ENCODE assay signal across 8 cellular contexts in genomic region chr2:144183744-144184143, GRCh38.
A peak's percentile ranks its signal among the peaks of the same experiment; 100 is the strongest.
DNase-seq lines count a peak whose midpoint lies in the region; ATAC-seq, FAIRE-seq and TF ChIP-seq lines count a peak whose summit lies in the region.

No MANE protein-coding gene starts in this region.

- H3K27ac Mint-ChIP-seq in endodermal cell: no peak overlapping the region

- H3K27me3 Mint-ChIP-seq in endodermal cell (ENCODE audit: insufficient read depth): no peaks in the 10 kb centered on the region

- H3K27me3 ChIP-seq in esophagus muscularis mucosa (no peaks in the 10 kb centered on the region), endodermal cell (ENCODE audit: control insufficient read depth, insufficient read depth, low read length, poor library complexity, severe bottlenecking) (no peaks in the 10 kb centered on the region)

- H3K9me3 ChIP-seq in esophagus muscularis mucosa: no peaks in the 10 kb centered on the region
- H3K9me3 ChIP-seq in endodermal cell (ENCODE audit: control insufficient read depth, low read length): no peaks in the 10 kb centered on the region

- intact Hi-C loops in esophagus muscularis mucosa (cut with DNase I): no loop called here

- H3K4me1 ChIP-seq in esophagus muscularis mucosa (no peaks in the 10 kb centered on the region), endodermal cell (ENCODE audit: control insufficient read depth, insufficient read depth, low read length) (no peaks in the 10 kb centered on the region)

- no peak for TF ChIP-seq POLR2A in esophagus muscularis mucosa (IDR thresholded peaks at IDR 0.05; ENCODE audit: low read depth)

- peaks cover 3% of the 10 kb centered on the region for H3K36me3 Mint-ChIP-seq in endodermal cell (ENCODE audit: low read depth)

- no peak for FAIRE-seq in HTR-8/SVneo (lab: Jason Lieb, UNC)

- peak; percentile 95 for ATAC-seq in GM18517 (IDR thresholded peaks at IDR 0.05; ENCODE audit: unreplicated experiment)
- ATAC-seq in HG02938 (IDR thresholded peaks at IDR 0.05; ENCODE audit: unreplicated experiment): peak; percentile 100

- H3K9me3 Mint-ChIP-seq in endodermal cell: no peaks in the 10 kb centered on the region

- TF ChIP-seq CTCF in esophagus muscularis mucosa (IDR thresholded peaks at IDR 0.05): no peak
- no peak for TF ChIP-seq CTCF in endodermal cell (conservative IDR thresholded peaks at IDR 0.05)

- DNase-seq in activated CD4-positive, CD25-positive, alpha-beta regulatory T cell (lab: John Stamatoyannopoulos, UW): peak; percentile 13 to 44 (median 13)
- DNase-seq in dedifferentiated amniotic fluid mesenchymal stem cell (ENCODE audit: extremely low spot score) (peak; percentile 84), esophagus muscularis mucosa (ENCODE audit: extremely low spot score) (no peak), HTR-8/SVneo (ENCODE audit: insufficient read length, low spot score) (no peak), endodermal cell (no peak)
- peak; percentile 20 to 43 for DNase-seq in stimulated activated CD8-positive, alpha-beta memory T cell treated with anti-CD3 and anti-CD28 coated beads, Interleukin-4, amount 100 ng/mL, for 1 hour (ENCODE audit: low read depth in 2 of 2, low spot score in 1 of 2)

- no peak overlapping the region for H3K4me3 Mint-ChIP-seq in endodermal cell

- no peak overlapping the region for H3K9ac ChIP-seq in endodermal cell (ENCODE audit: extremely low read depth, low read length, poor library complexity, severe bottlenecking)

- no peak for TF ChIP-seq EP300 in esophagus muscularis mucosa (IDR thresholded peaks at IDR 0.05)

- 86% methylated on average over 9 of the region's 9 CpGs for WGBS in esophagus muscularis mucosa
- WGBS in endodermal cell (ENCODE audit: insufficient coverage in 1 of 2, insufficient read length in 1 of 2), 2 experiments: 94 to 96% methylated on average over 9 of the region's 9 CpGs

- H3K4me3 ChIP-seq in esophagus muscularis mucosa (no peak overlapping the region), endodermal cell (ENCODE audit: low read length) (no peak overlapping the region)

- H3K36me3 ChIP-seq in esophagus muscularis mucosa (no peaks in the 10 kb centered on the region), endodermal cell (ENCODE audit: control insufficient read depth, insufficient read depth, low read length) (no peaks in the 10 kb centered on the region)

- H3K4me1 Mint-ChIP-seq in endodermal cell: no peaks in the 10 kb centered on the region

- H3K27ac ChIP-seq in esophagus muscularis mucosa (replicated peaks in 1 of 4) (no peak overlapping the region), endodermal cell (ENCODE audit: low read depth, low read length) (no peak overlapping the region)

Comparison
In these comparisons a context has a peak if more than half of its experiments do, and no peak if none do; other contexts are left out.
1. DNase-seq: peak in activated CD4-positive, CD25-positive, alpha-beta regulatory T cell (4 of 4), dedifferentiated amniotic fluid mesenchymal stem cell (single experiment) and stimulated activated CD8-positive, alpha-beta memory T cell treated with anti-CD3 and anti-CD28 coated beads, Interleukin-4, amount 100 ng/mL, for 1 hour (2 of 2); none in esophagus muscularis mucosa (single experiment), HTR-8/SVneo (single experiment) and endodermal cell (single experiment).